In genomic region chr6:15653581-15653980, GRCh38 we compare ENCODE assay signal across 13 cellular contexts. TPM values are rescaled to one million over a fixed set of nuclear protein-coding genes. Genes with fewer than 3 reads are reported as not detected.
DNase-seq lines count a peak whose midpoint lies in the region; ATAC-seq lines count a peak whose summit lies in the region.
"Had no signal": no experiment of that assay in that cellular context is flagged by ENCODE, and none has a peak within 500 bp of the region (broad histone marks: within the 10 kb centered on the region; RNA-seq: fewer than 3 reads in every experiment).

No MANE protein-coding gene starts in this region.

- H3K9me3 Mint-ChIP-seq in activated T-helper 2 cell treated with anti-CD3 and anti-CD28 coated beads, Interferon-gamma antibody, Interleukin-2, Interleukin-4, amounts not matched to agents 10 μg/mL and 5 μg/mL and 100 μg/mL, durations not matched to agents 14 hours and 24 hours and 36 hours: no peaks in the 10 kb centered on the region

- ATAC-seq in GM18867 (IDR thresholded peaks at IDR 0.05; ENCODE audit: unreplicated experiment): peak; percentile 60
- peak; percentile 72 for ATAC-seq in GM21390 (IDR thresholded peaks at IDR 0.05; ENCODE audit: unreplicated experiment)
- peak; percentile 54 for ATAC-seq in HG03159 (IDR thresholded peaks at IDR 0.05; ENCODE audit: unreplicated experiment)
- no peak for ATAC-seq in GM21825 (IDR thresholded peaks at IDR 0.05; ENCODE audit: unreplicated experiment)
- no peak for ATAC-seq in GM18520 (IDR thresholded peaks at IDR 0.05; ENCODE audit: unreplicated experiment)
- ATAC-seq: psoas muscle had no signal

- H3K27me3 Mint-ChIP-seq in activated T-helper 2 cell treated with anti-CD3 and anti-CD28 coated beads, Interferon-gamma antibody, Interleukin-2, Interleukin-4, amounts not matched to agents 10 μg/mL and 5 μg/mL and 100 μg/mL, durations not matched to agents 14 hours and 24 hours and 36 hours (ENCODE audit: low read depth): no peaks in the 10 kb centered on the region

- intact Hi-C loops in activated T-helper 2 cell treated with anti-CD3 and anti-CD28 coated beads, Interferon-gamma antibody, Interleukin-2, Interleukin-4, amounts not matched to agents 10 μg/mL and 5 μg/mL and 100 μg/mL, durations not matched to agents 14 hours and 24 hours and 36 hours (cut with micrococcal nuclease): no loop called here

- no peak for DNase-seq in activated T-helper 2 cell treated with anti-CD3 and anti-CD28 coated beads, Interferon-gamma antibody, Interleukin-2, Interleukin-4, amounts not matched to agents 10 μg/mL and 5 μg/mL and 100 μg/mL, durations not matched to agents 14 hours and 24 hours and 36 hours (ENCODE audit: low spot score)
- DNase-seq in ACHN: no peak
- DNase-seq: Calu3; central memory CD4-positive, alpha-beta T cell; HCEC 1CT; NCI-H1105; psoas muscle; stimulated activated CD4-positive, alpha-beta T cell treated with anti-CD3 and anti-CD28 coated beads, Interleukin-2, amount 100 ng/mL, for 24 hours had no signal

- in situ Hi-C loops in ACHN (cut with HindIII; ENCODE audit: low pct_ligation_motif_present, low pct_unique_long_range_greater_than_20kb, low sequenced_read_pairs): no loop called here

- no peak overlapping the region for H3K4me3 Mint-ChIP-seq in activated T-helper 2 cell treated with anti-CD3 and anti-CD28 coated beads, Interferon-gamma antibody, Interleukin-2, Interleukin-4, amounts not matched to agents 10 μg/mL and 5 μg/mL and 100 μg/mL, durations not matched to agents 14 hours and 24 hours and 36 hours (ENCODE audit: low read depth)

- peaks cover 29% of the 10 kb centered on the region for H3K4me1 Mint-ChIP-seq in activated T-helper 2 cell treated with anti-CD3 and anti-CD28 coated beads, Interferon-gamma antibody, Interleukin-2, Interleukin-4, amounts not matched to agents 10 μg/mL and 5 μg/mL and 100 μg/mL, durations not matched to agents 14 hours and 24 hours and 36 hours (ENCODE audit: low read depth)

- peak overlapping the region; percentile 19 for H3K27ac Mint-ChIP-seq in activated T-helper 2 cell treated with anti-CD3 and anti-CD28 coated beads, Interferon-gamma antibody, Interleukin-2, Interleukin-4, amounts not matched to agents 10 μg/mL and 5 μg/mL and 100 μg/mL, durations not matched to agents 14 hours and 24 hours and 36 hours

- peaks cover 36% of the 10 kb centered on the region for H3K36me3 Mint-ChIP-seq in activated T-helper 2 cell treated with anti-CD3 and anti-CD28 coated beads, Interferon-gamma antibody, Interleukin-2, Interleukin-4, amounts not matched to agents 10 μg/mL and 5 μg/mL and 100 μg/mL, durations not matched to agents 14 hours and 24 hours and 36 hours (ENCODE audit: low read depth)

RNA-seq across cellular contexts. Expression of gene DTNBP1, which starts 9.2 kb away (rescaled TPM):
- total RNA-seq in activated T-helper 2 cell treated with anti-CD3 and anti-CD28 coated beads, Interferon-gamma antibody, Interleukin-2, Interleukin-4, amounts not matched to agents 10 μg/mL and 5 μg/mL and 100 μg/mL, durations not matched to agents 14 hours and 24 hours and 36 hours: 19.9 and 20.6 TPM in 2 replicates

Comparison
In these comparisons a context has a peak if more than half of its experiments do, and no peak if none do; other contexts are left out.
1. ATAC-seq: peak in GM18867 (single experiment), GM21390 (single experiment) and HG03159 (single experiment); none in GM21825 (single experiment) and GM18520 (single experiment).